In the genomic region with DNA sequence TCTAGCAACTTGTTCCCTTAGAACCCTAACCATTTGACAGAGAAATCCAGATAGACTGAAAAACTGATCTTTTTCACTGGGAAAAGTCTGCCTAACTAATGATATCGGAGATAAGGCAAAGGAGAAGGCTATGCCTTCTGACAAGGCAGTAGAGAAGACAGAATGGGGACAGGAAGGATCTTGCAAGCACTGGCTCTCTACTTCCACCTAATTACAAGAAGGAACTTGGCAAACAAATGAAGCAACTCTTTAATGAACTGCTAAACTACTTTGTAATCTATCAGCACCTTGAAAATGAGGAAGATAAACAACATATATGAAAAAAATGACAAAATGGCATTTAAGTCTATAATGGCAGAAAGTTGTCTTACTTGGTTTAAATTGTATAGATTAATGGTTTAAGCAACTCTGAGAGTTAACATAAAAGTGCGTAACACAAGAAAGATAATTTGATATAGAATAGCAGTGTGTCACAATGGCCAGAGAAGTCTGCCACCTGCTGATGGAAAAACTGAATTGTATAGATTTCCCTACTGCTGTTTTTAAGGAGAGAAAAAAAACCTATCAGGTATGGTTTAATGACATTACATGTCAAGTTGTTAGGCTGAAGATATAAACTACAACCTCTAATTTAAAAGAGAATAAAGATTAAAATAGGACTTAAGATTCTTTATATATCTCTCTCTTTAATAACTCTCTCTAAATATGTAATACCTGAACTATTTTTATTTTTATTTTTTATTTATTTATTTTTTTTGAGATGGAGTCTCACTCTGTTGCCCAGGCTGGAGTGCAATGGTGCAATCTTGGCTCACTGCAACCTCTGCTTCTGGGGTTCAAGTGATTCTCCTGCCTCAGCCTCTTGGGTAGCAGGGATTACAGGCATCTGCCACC, we compare ENCODE assay signal across 8 cellular contexts. TPM values are rescaled to one million over a fixed set of nuclear protein-coding genes. Genes with fewer than 3 reads are reported as not detected.
A peak's percentile ranks its signal among the peaks of the same experiment; 100 is the strongest.
DNase-seq lines count a peak whose midpoint lies in the region; ATAC-seq and TF ChIP-seq lines count a peak whose summit lies in the region.

No MANE protein-coding gene starts in this region.

- H3K9me3 ChIP-seq in psoas muscle (no peaks in the 10 kb centered on the region), MG63 (no peaks in the 10 kb centered on the region)

- peak overlapping the region; percentile 71 for H3K27ac ChIP-seq in psoas muscle

- H3K9me3 Mint-ChIP-seq in activated CD4-positive, alpha-beta T cell treated with anti-CD3 and anti-CD28 coated beads, Interleukin-2, amount 10 ng/mL, durations not matched to agents 24 days and 14 days = no peaks in the 10 kb centered on the region

- 23 to 32% (median 32%) methylated on average over 2 of the region's 2 CpGs for WGBS in psoas muscle, 3 donors

- no peak overlapping the region for H3K4me3 Mint-ChIP-seq in activated CD4-positive, alpha-beta T cell treated with anti-CD3 and anti-CD28 coated beads, Interleukin-2, amount 10 ng/mL, durations not matched to agents 24 days and 14 days

- H3K36me3 ChIP-seq in psoas muscle (ENCODE audit: insufficient read depth in 1 of 2, low read depth in 1 of 2) (no peaks in the 10 kb centered on the region), MG63 (0 out of 2 replicates have a peak, but pooled peaks cover 3% of the 10 kb centered on the region)

- H3K27ac Mint-ChIP-seq in activated CD4-positive, alpha-beta T cell treated with anti-CD3 and anti-CD28 coated beads, Interleukin-2, amount 10 ng/mL, durations not matched to agents 24 days and 14 days = no peak overlapping the region

- peak; percentile 82 for DNase-seq in activated CD4-positive, alpha-beta T cell treated with anti-CD3 and anti-CD28 coated beads, Interleukin-2, amount 10 ng/mL, durations not matched to agents 24 days and 14 days
- no peak for DNase-seq in activated CD4-positive, alpha-beta T cell treated with anti-CD3 and anti-CD28 coated beads, Interleukin-2, amount 50 U/mL, for 48 hours
- DNase-seq in HFF-Myc (ENCODE audit: extremely low read depth, low read depth) (peak; percentile 16), NCI-H2171 (lab: John Stamatoyannopoulos, UW) (peak; percentile 5), globus pallidus (ENCODE audit: low spot score) (peak; percentile 41), psoas muscle (no peak), MG63 (no peak)

- no peaks in the 10 kb centered on the region for H3K27me3 ChIP-seq in psoas muscle (ENCODE audit: insufficient read depth in 3 of 3, low read length in 2 of 3)
- H3K27me3 ChIP-seq in MG63 = no peaks in the 10 kb centered on the region

- peaks cover 14% of the 10 kb centered on the region for H3K4me1 ChIP-seq in psoas muscle

- H3K36me3 Mint-ChIP-seq in activated CD4-positive, alpha-beta T cell treated with anti-CD3 and anti-CD28 coated beads, Interleukin-2, amount 10 ng/mL, durations not matched to agents 24 days and 14 days (ENCODE audit: low read depth) = peaks cover 5% of the 10 kb centered on the region

- ATAC-seq in psoas muscle = peak; percentile 68 to 80 (median 77)

- H3K4me1 Mint-ChIP-seq in activated CD4-positive, alpha-beta T cell treated with anti-CD3 and anti-CD28 coated beads, Interleukin-2, amount 10 ng/mL, durations not matched to agents 24 days and 14 days = peaks cover 36% of the 10 kb centered on the region

- no peaks in the 10 kb centered on the region for H3K27me3 Mint-ChIP-seq in activated CD4-positive, alpha-beta T cell treated with anti-CD3 and anti-CD28 coated beads, Interleukin-2, amount 10 ng/mL, durations not matched to agents 24 days and 14 days

- intact Hi-C loops in activated CD4-positive, alpha-beta T cell treated with anti-CD3 and anti-CD28 coated beads, Interleukin-2, amount 10 ng/mL, durations not matched to agents 24 days and 14 days (cut with micrococcal nuclease) = loop anchor here (1.0 to 2.0 kb wide), 4 partner anchors 12 to 285 kb away; a partner anchor contains a TSS
- intact Hi-C loops in psoas muscle (cut with DNase I) = no loop called here

- no peak overlapping the region for H3K4me3 ChIP-seq in HFF-Myc (replicated peaks; ENCODE audit: low read depth, low read length)
- H3K4me3 ChIP-seq in WI38 (ENCODE audit: low read depth, low read length) = no peak overlapping the region
- peak overlapping the region; percentile 42 for H3K4me3 ChIP-seq in psoas muscle
- H3K4me3 ChIP-seq in MG63 = no peak overlapping the region

- TF ChIP-seq CTCF in HFF-Myc (IDR thresholded peaks at IDR 0.05; ENCODE audit: low read depth, low read length, missing control alignments) (peak; percentile 48), WI38 (IDR thresholded peaks at IDR 0.05; ENCODE audit: low read depth, low read length) (peak; percentile 22; the same call in 1 of the 2 replicates), psoas muscle (IDR thresholded peaks at IDR 0.05) (peak; percentile 63)

RNA-seq across cellular contexts. Expression of a gene that starts 11.9 kb away (rescaled TPM):
- total RNA-seq in activated CD4-positive, alpha-beta T cell treated with anti-CD3 and anti-CD28 coated beads, Interleukin-2, amount 10 ng/mL, durations not matched to agents 24 days and 14 days = 34.6 and 35.8 TPM in 2 replicates
- total RNA-seq in psoas muscle = 10 to 100 TPM; 34.4 to 47.2 (median 42.5) TPM
- 100 to 1,000 TPM in 1 of 3 donors, 10 to 100 TPM in 2; 17.6 to 108 (median 57.3) TPM for polyA plus RNA-seq in psoas muscle
- 27.8 and 34.2 TPM in 2 replicates for total RNA-seq in MG63 (2014; rRNA removed; shearing (Covaris generic); ENCODE audit: low replicate concordance)

RNA-seq across cellular contexts. Expression of a gene that starts 58.5 kb away (rescaled TPM):
- total RNA-seq in activated CD4-positive, alpha-beta T cell treated with anti-CD3 and anti-CD28 coated beads, Interleukin-2, amount 10 ng/mL, durations not matched to agents 24 days and 14 days = 23.2 and 25.1 TPM in 2 replicates
- total RNA-seq in psoas muscle = 10 to 100 TPM; 15.4 to 27.6 (median 16.8) TPM
- polyA plus RNA-seq in psoas muscle = 10 to 100 TPM; 23.1 to 27.0 (median 25.0) TPM
- 19.2 and 23.3 TPM in 2 replicates for total RNA-seq in MG63 (2014; rRNA removed; shearing (Covaris generic); ENCODE audit: low replicate concordance)

Comparison
In these comparisons a context has a peak if more than half of its experiments do, and no peak if none do; other contexts are left out.
1. DNase-seq: peak in activated CD4-positive, alpha-beta T cell treated with anti-CD3 and anti-CD28 coated beads, Interleukin-2, amount 10 ng/mL, durations not matched to agents 24 days and 14 days (single experiment), HFF-Myc (single experiment), NCI-H2171 (single experiment) and globus pallidus (single experiment); none in activated CD4-positive, alpha-beta T cell treated with anti-CD3 and anti-CD28 coated beads, Interleukin-2, amount 50 U/mL, for 48 hours (0 of 2), psoas muscle (0 of 2) and MG63 (single experiment).
2. Peak in every context shown above with its lines, with median percentiles within 50 percentile points of each other: CTCF ChIP-seq.